ENCODE assay signal across 9 cellular contexts in the genomic region with DNA sequence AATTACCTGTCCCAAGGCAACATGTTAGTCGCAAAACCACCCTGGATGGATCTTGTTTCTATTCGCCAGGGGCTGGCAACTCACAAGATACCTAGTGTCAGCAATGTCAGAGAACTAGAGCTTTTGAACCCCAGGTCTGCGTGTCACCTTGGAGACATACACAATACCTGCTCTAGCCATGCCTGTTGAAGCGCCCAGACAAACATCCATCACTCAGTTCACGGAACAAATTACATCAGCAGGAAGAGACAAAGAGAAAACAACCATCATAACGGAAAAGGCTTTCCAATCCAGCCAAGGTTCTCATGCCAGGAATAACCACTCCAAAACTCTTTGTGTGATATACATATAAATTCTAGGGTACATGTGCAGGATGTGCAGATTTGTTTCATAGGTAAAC. TPM values are rescaled to one million over a fixed set of nuclear protein-coding genes. Genes with fewer than 3 reads are reported as not detected.
DNase-seq lines count a peak whose midpoint lies in the region; ATAC-seq and TF ChIP-seq lines count a peak whose summit lies in the region.
"Had no signal": no experiment of that assay in that cellular context is flagged by ENCODE, and none has a peak within 500 bp of the region (broad histone marks: within the 10 kb centered on the region; RNA-seq: fewer than 3 reads in every experiment).

No MANE protein-coding gene starts in this region.

- peaks cover 14% of the 10 kb centered on the region for H3K27me3 Mint-ChIP-seq in T-helper 2 cell treated with Interferon-gamma antibody and Interleukin-4, amounts not matched to agents 5 μg/mL and 100 μg/mL, for 36 hours (ENCODE audit: low read depth)
- no peaks in the 10 kb centered on the region for H3K27me3 Mint-ChIP-seq in T-helper 17 cell

- peak overlapping the region; percentile 89 for H3K4me3 Mint-ChIP-seq in T-helper 2 cell treated with Interferon-gamma antibody and Interleukin-4, amounts not matched to agents 5 μg/mL and 100 μg/mL, for 36 hours
- H3K4me3 Mint-ChIP-seq in T-helper 17 cell: peak overlapping the region; percentile 91

- H3K4me3 ChIP-seq in fibroblast of the aortic adventitia (ENCODE audit: low read depth, low read length) (peak overlapping the region; percentile 69), skin epidermis (peak overlapping the region; percentile 61 to 83 (median 73))
- H3K4me3 ChIP-seq: cardiac muscle cell had no signal

- H3K27ac Mint-ChIP-seq in T-helper 2 cell treated with Interferon-gamma antibody and Interleukin-4, amounts not matched to agents 5 μg/mL and 100 μg/mL, for 36 hours: no peak overlapping the region
- peak overlapping the region; percentile 92 for H3K27ac Mint-ChIP-seq in T-helper 17 cell

- DNase-seq in T-helper 2 cell treated with Interferon-gamma antibody and Interleukin-4, amounts not matched to agents 5 μg/mL and 100 μg/mL, for 36 hours (ENCODE audit: low spot score): no peak
- DNase-seq in T-helper 2 cell (no peak), T-helper 17 cell (no peak), fibroblast of the aortic adventitia (ENCODE audit: low read depth) (no peak), HuH-7 (ENCODE audit: low spot score) (no peak)

- ATAC-seq in T-helper 17 cell (no peak), HG03135 (IDR thresholded peaks at IDR 0.05; ENCODE audit: unreplicated experiment) (no peak), GM19452 (IDR thresholded peaks at IDR 0.05; ENCODE audit: unreplicated experiment) (no peak)

- TF ChIP-seq CTCF in fibroblast of the aortic adventitia (IDR thresholded peaks at IDR 0.05; ENCODE audit: insufficient read depth, low read length): no peak

- peaks cover 32% of the 10 kb centered on the region for H3K4me1 Mint-ChIP-seq in T-helper 2 cell treated with Interferon-gamma antibody and Interleukin-4, amounts not matched to agents 5 μg/mL and 100 μg/mL, for 36 hours (ENCODE audit: low read depth)
- H3K4me1 Mint-ChIP-seq in T-helper 17 cell: peaks cover 40% of the 10 kb centered on the region

- H3K9me3 Mint-ChIP-seq in T-helper 2 cell treated with Interferon-gamma antibody and Interleukin-4, amounts not matched to agents 5 μg/mL and 100 μg/mL, for 36 hours: no peaks in the 10 kb centered on the region

- H3K36me3 Mint-ChIP-seq in T-helper 2 cell treated with Interferon-gamma antibody and Interleukin-4, amounts not matched to agents 5 μg/mL and 100 μg/mL, for 36 hours (ENCODE audit: low read depth): peaks cover 25% of the 10 kb centered on the region
- no peaks in the 10 kb centered on the region for H3K36me3 Mint-ChIP-seq in T-helper 17 cell (ENCODE audit: low read depth)

- H3K27ac ChIP-seq in skin epidermis: peak overlapping the region in 14 of 21 experiments; percentile 5 to 98 (median 93)
- H3K27ac ChIP-seq: cardiac muscle cell had no signal

- H3K9me3 ChIP-seq in T-helper 17 cell (ENCODE audit: control insufficient read depth, low read length, poor library complexity, severe bottlenecking): no peaks in the 10 kb centered on the region

RNA-seq across cellular contexts. Expression of a gene that starts 2.2 kb away (rescaled TPM):
- total RNA-seq in T-helper 17 cell (10 to 100 TPM; 48.7 to 53.6 TPM), fibroblast of the aortic adventitia (ENCODE audit: low replicate concordance) (175 and 1,509 TPM in 2 replicates)

RNA-seq across cellular contexts. Expression of a gene that starts 33.4 kb away (rescaled TPM):
- total RNA-seq in T-helper 17 cell (not detected), fibroblast of the aortic adventitia (ENCODE audit: low replicate concordance) (not detected in 2 replicates)
- total RNA-seq: cardiac muscle cell had no signal

RNA-seq across cellular contexts. Expression of a gene that starts 40.3 kb away (rescaled TPM):
- total RNA-seq in T-helper 17 cell (10 to 100 TPM; 43.9 to 57.3 TPM), fibroblast of the aortic adventitia (ENCODE audit: low replicate concordance) (43.7 and 52.1 TPM in 2 replicates)
